In the genomic region with DNA sequence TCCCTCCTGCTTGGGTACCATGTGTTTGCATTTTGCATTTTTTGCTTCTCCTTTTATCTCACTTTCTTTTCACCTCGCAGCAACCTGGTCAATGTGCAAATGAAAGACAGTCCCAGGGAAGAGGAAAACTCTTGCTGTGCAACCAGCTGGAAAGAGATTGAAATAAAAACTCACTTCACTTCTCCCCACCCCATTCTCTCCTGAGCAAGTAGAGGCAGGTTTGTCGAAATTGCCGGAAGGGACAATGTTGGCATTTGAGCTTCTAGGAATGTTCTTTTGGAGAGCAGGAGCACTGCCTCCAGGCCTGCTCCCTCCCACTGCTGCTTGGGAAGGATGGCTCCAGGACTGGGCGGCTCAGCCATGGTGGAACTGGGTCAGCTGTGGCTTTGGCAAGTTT, we compare ENCODE assay signal across 12 cellular contexts. TPM values are rescaled to one million over a fixed set of nuclear protein-coding genes. Genes with fewer than 3 reads are reported as not detected.
DNase-seq lines count a peak whose midpoint lies in the region; ATAC-seq and TF ChIP-seq lines count a peak whose summit lies in the region.
"Had no signal": no experiment of that assay in that cellular context is flagged by ENCODE, and none has a peak within 500 bp of the region (broad histone marks: within the 10 kb centered on the region; RNA-seq: fewer than 3 reads in every experiment).

No MANE protein-coding gene starts in this region.

- no peaks in the 10 kb centered on the region for H3K27me3 ChIP-seq in H7 (ENCODE audit: control insufficient read depth, insufficient read depth, low read length)
- H3K27me3 ChIP-seq in psoas muscle (ENCODE audit: insufficient read depth in 3 of 3, low read length in 2 of 3) = peaks cover 0 to 12% (median 0%) of the 10 kb centered on the region in 3 donors

- H3K9me3 ChIP-seq in psoas muscle = no peaks in the 10 kb centered on the region
- H3K9me3 ChIP-seq: SK-N-SH had no signal

- DNase-seq in H7 (peak; percentile 51), RWPE1 (ENCODE audit: low spot score) (peak; percentile 96), germinal center (ENCODE audit: low spot score) (peak; percentile 24), renal cortical epithelial cell (ENCODE audit: low read depth) (peak; percentile 20), psoas muscle (no peak), NCI-H2171 (lab: John Stamatoyannopoulos, UW) (no peak)
- DNase-seq in activated CD4-positive, alpha-beta T cell treated with anti-CD3 and anti-CD28 coated beads, Interleukin-2, amount 50 U/mL, for 4 hours = no peak
- no peak for DNase-seq in activated CD4-positive, alpha-beta T cell treated with anti-CD3 and anti-CD28 coated beads, Interleukin-2, amount 50 U/mL, for 48 hours
- DNase-seq: activated CD8-positive, alpha-beta memory T cell treated with anti-CD3 and anti-CD28 coated beads for 24 hours; spleen had no signal

- H3K4me3 ChIP-seq in H7 (ENCODE audit: insufficient read depth, low read depth, low read length) = no peak overlapping the region
- no peak overlapping the region for H3K4me3 ChIP-seq in psoas muscle
- H3K4me3 ChIP-seq: spleen had no signal

- POLR2A ChIA-PET in RWPE1 (lab: Yijun Ruan, JAX; ENCODE audit: low non-redundant PET) = interaction anchor here (0.6 to 0.7 kb wide), 2 partner anchors 30 to 198 kb away, joined by 4 read pairs; a partner anchor contains a TSS

- peak overlapping the region; percentile 98 for H3K27ac ChIP-seq in RWPE1
- H3K27ac ChIP-seq in psoas muscle = no peak overlapping the region
- H3K27ac ChIP-seq: spleen had no signal

- CTCF ChIA-PET in RWPE1 (lab: Yijun Ruan, JAX) = interaction anchor here (0.6 to 4.1 kb wide), 28 partner anchors 10 to 616 kb away, joined by 3 to 52 read pairs (median 4); a partner anchor contains a TSS

- H3K36me3 ChIP-seq in H7 (replicated peaks; ENCODE audit: control insufficient read depth, insufficient read depth, low read length) (no peaks in the 10 kb centered on the region), psoas muscle (ENCODE audit: insufficient read depth in 1 of 2, low read depth in 1 of 2) (no peaks in the 10 kb centered on the region)
- H3K36me3 ChIP-seq: spleen had no signal

- ATAC-seq in psoas muscle = no peak

- H3K4me1 ChIP-seq in psoas muscle = no peaks in the 10 kb centered on the region

- 40 to 57% (median 41%) methylated on average over 4 of the region's 4 CpGs for WGBS in psoas muscle, 3 donors

- intact Hi-C loops in psoas muscle (cut with DNase I) = no loop called here

- TF ChIP-seq CTCF in RWPE1 (conservative IDR thresholded peaks at IDR 0.05; ENCODE audit: low read depth) (no peak), psoas muscle (IDR thresholded peaks at IDR 0.05) (no peak)

RNA-seq across cellular contexts. Expression of a gene that starts 30.6 kb away (rescaled TPM):
- total RNA-seq in H7 (2014; rRNA removed; shearing (Covaris generic)) = 116 and 174 TPM in 2 replicates
- 0.25 and 0.69 TPM in 2 replicates for total RNA-seq in renal cortical epithelial cell
- not detected for total RNA-seq in psoas muscle
- polyA plus RNA-seq in psoas muscle = under 1 TPM; 0.03 to 0.12 (median 0.03) TPM
- total RNA-seq: CD4-positive, CD25-positive, alpha-beta regulatory T cell had no signal

RNA-seq across cellular contexts. Expression of a gene that starts 33.7 kb away (rescaled TPM):
- total RNA-seq in H7 (2014; rRNA removed; shearing (Covaris generic)) = 9.1 and 9.3 TPM in 2 replicates
- total RNA-seq in renal cortical epithelial cell (9.8 and 13.7 TPM in 2 replicates), psoas muscle (1 to 10 TPM; 2.9 to 4.2 (median 3.7) TPM)
- 1 to 10 TPM; 2.1 to 5.9 (median 3.1) TPM for polyA plus RNA-seq in psoas muscle

RNA-seq across cellular contexts. Expression of a gene that starts 34.0 kb away (rescaled TPM):
- 59.2 and 60.8 TPM in 2 replicates for total RNA-seq in H7 (2014; rRNA removed; shearing (Covaris generic))
- total RNA-seq in renal cortical epithelial cell = 79.2 and 132 TPM in 2 replicates
- 10 to 100 TPM; 24.6 to 59.6 (median 38.3) TPM for total RNA-seq in psoas muscle
- 100 to 1,000 TPM in 1 of 3 donors, 10 to 100 TPM in 2; 65.7 to 120 (median 66.8) TPM for polyA plus RNA-seq in psoas muscle

Comparison
In these comparisons a context has a peak if more than half of its experiments do, and no peak if none do; other contexts are left out.
1. DNase-seq: peak in H7 (single experiment), RWPE1 (single experiment), germinal center (single experiment) and renal cortical epithelial cell (single experiment); none in psoas muscle (0 of 2), NCI-H2171 (single experiment), activated CD4-positive, alpha-beta T cell treated with anti-CD3 and anti-CD28 coated beads, Interleukin-2, amount 50 U/mL, for 4 hours (0 of 2) and activated CD4-positive, alpha-beta T cell treated with anti-CD3 and anti-CD28 coated beads, Interleukin-2, amount 50 U/mL, for 48 hours (0 of 2).
2. RNA of a gene that starts 30.6 kb away (total RNA-seq): 116 to 174 TPM in H7; 0.25 to 0.69 TPM in renal cortical epithelial cell and not detected in psoas muscle; every median in the first group is over 10 times any median in the second.